Comparison of ENCODE assay signal across 8 cellular contexts in genomic region chr7:47979832-47980181, GRCh38. TPM values are rescaled to one million over a fixed set of nuclear protein-coding genes. Genes with fewer than 3 reads are reported as not detected.
DNase-seq lines count a peak whose midpoint lies in the region; ATAC-seq and TF ChIP-seq lines count a peak whose summit lies in the region.

No MANE protein-coding gene starts in this region.

- H3K79me1 ChIP-seq in mesendoderm (ENCODE audit: low read length), result peaks cover 9% of the 10 kb centered on the region

- H3K79me2 ChIP-seq in mesendoderm (ENCODE audit: control insufficient read depth, insufficient read depth, low read length), result peaks cover 10% of the 10 kb centered on the region

- WGBS in heart left ventricle, 4 donors, result 34 to 40% (median 36%) methylated on average over 7 of the region's 7 CpGs
- WGBS in mesendoderm (ENCODE audit: extremely low coverage, insufficient coverage, low lambda C conversion rate), result no CpG with 5 or more reads among the region's 7 CpGs
- 42 to 45% methylated on average over 7 of the region's 7 CpGs for WGBS in upper lobe of left lung, 2 donors

- H3K4ac ChIP-seq in mesendoderm (ENCODE audit: low read depth, low read length), result no peak overlapping the region

- no peak overlapping the region for H2BK15ac ChIP-seq in mesendoderm (replicated peaks; ENCODE audit: low read depth)

- H2BK120ac ChIP-seq in mesendoderm (ENCODE audit: low read depth, low read length), result no peak overlapping the region

- H3K36me3 ChIP-seq in heart left ventricle (peaks cover 0 to 36% (median 34%) of the 10 kb centered on the region in 9 donors), mesendoderm (ENCODE audit: control insufficient read depth, insufficient read depth, low read length) (peaks cover 6% of the 10 kb centered on the region), upper lobe of left lung (peaks cover 21 to 37% (median 30%) of the 10 kb centered on the region in 4 donors)

- TF ChIP-seq POLR2A in heart left ventricle (IDR thresholded peaks at IDR 0.05), result no peak
- TF ChIP-seq POLR2A in upper lobe of left lung (IDR thresholded peaks at IDR 0.05), result no peak

- H4K5ac ChIP-seq in mesendoderm (ENCODE audit: low read length), result no peak overlapping the region

- H3K18ac ChIP-seq in mesendoderm (ENCODE audit: low read length), result no peak overlapping the region

- H3K9me3 ChIP-seq in heart left ventricle, result no peaks in the 10 kb centered on the region
- no peaks in the 10 kb centered on the region for H3K9me3 ChIP-seq in upper lobe of left lung

- TF ChIP-seq CTCF in heart left ventricle (IDR thresholded peaks at IDR 0.05) (no peak), brain (conservative IDR thresholded peaks at IDR 0.05) (no peak), upper lobe of left lung (IDR thresholded peaks at IDR 0.05) (no peak)

- ATAC-seq in heart left ventricle (no peak), Right ventricle myocardium inferior (no peak), upper lobe of left lung (ENCODE audit: low FRiP score in 2 of 2) (no peak)

- no peaks in the 10 kb centered on the region for H3K27me3 ChIP-seq in heart left ventricle
- H3K27me3 ChIP-seq in mesendoderm (ENCODE audit: insufficient read depth, low read length, poor library complexity), result no peaks in the 10 kb centered on the region
- H3K27me3 ChIP-seq in upper lobe of left lung, result no peaks in the 10 kb centered on the region

- no peaks in the 10 kb centered on the region for H3K27me3 Mint-ChIP-seq in brain

- no peaks in the 10 kb centered on the region for H3K9me3 Mint-ChIP-seq in brain

- H3K4me1 ChIP-seq in heart left ventricle, result peaks cover 3 to 20% (median 11%) of the 10 kb centered on the region in 12 donors
- H3K4me1 ChIP-seq in mesendoderm (ENCODE audit: control insufficient read depth, low read depth, low read length), result peaks cover 3% of the 10 kb centered on the region
- H3K4me1 ChIP-seq in upper lobe of left lung, result peaks cover 7 to 10% (median 10%) of the 10 kb centered on the region in 4 donors

- H3K4me3 ChIP-seq in heart left ventricle (peak overlapping the region; percentile 61 to 90 (median 70)), mesendoderm (ENCODE audit: low read length) (no peak overlapping the region), upper lobe of left lung (peak overlapping the region in 3 of 4 donors; percentile 57 to 67 (median 61))

- H3K23ac ChIP-seq in mesendoderm (ENCODE audit: low read length), result no peak overlapping the region

- DNase-seq in heart left ventricle (no peak), Right ventricle myocardium inferior (ENCODE audit: missing footprints) (no peak), mesendoderm (no peak), upper lobe of left lung (no peak), T1000 (lab: John Stamatoyannopoulos, UW) (no peak), HuH-7 (ENCODE audit: low spot score) (no peak), NCI-H1105 (lab: John Stamatoyannopoulos, UW) (no peak)

- peaks cover 26% of the 10 kb centered on the region for H3K4me1 Mint-ChIP-seq in brain

- peaks cover 29% of the 10 kb centered on the region for H3K36me3 Mint-ChIP-seq in brain

- no peak overlapping the region for H3K4me2 ChIP-seq in mesendoderm (ENCODE audit: low read length)

- no peak overlapping the region for H2AK5ac ChIP-seq in mesendoderm (ENCODE audit: low read length)

- no peak overlapping the region for H2BK5ac ChIP-seq in mesendoderm (ENCODE audit: low read length)

- no peak overlapping the region for H4K8ac ChIP-seq in mesendoderm (ENCODE audit: low read depth, low read length)

- peak overlapping the region; percentile 67 to 90 (median 86) for H3K27ac ChIP-seq in heart left ventricle
- H3K27ac ChIP-seq in mesendoderm (ENCODE audit: low read depth, low read length), result no peak overlapping the region
- peak overlapping the region; percentile 84 to 90 (median 90) for H3K27ac ChIP-seq in upper lobe of left lung

- peak overlapping the region in 3 of 5 experiments; percentile 82 to 99 (median 96) for H3K27ac Mint-ChIP-seq in brain

- H3K9ac ChIP-seq in mesendoderm (ENCODE audit: low read length), result no peak overlapping the region

- peak overlapping the region; percentile 88 to 99 (median 90) for H3K4me3 Mint-ChIP-seq in brain

- H3K56ac ChIP-seq in mesendoderm (ENCODE audit: low read length), result peak overlapping the region; percentile 0

- intact Hi-C loops in heart left ventricle (cut with DNase I), result loop anchor here in 4 of 10 donors (5.0 kb wide), 3 partner anchors 38 to 112 kb away; partner anchors contain the start of gene UPP1 (in 2 of the 4)
- intact Hi-C loops in Right ventricle myocardium inferior (cut with DNase I), result loop anchor here (5.0 kb wide), 1 partner anchor 107 kb away; the partner anchor contains the start of gene UPP1

- no peak for TF ChIP-seq EP300 in upper lobe of left lung (IDR thresholded peaks at IDR 0.05)

RNA-seq across cellular contexts. Expression of gene HUS1, which starts 0.4 kb away (rescaled TPM):
- total RNA-seq in heart left ventricle (10 to 100 TPM; 21.9 to 43.3 (median 27.5) TPM), Right ventricle myocardium inferior (29.6 TPM), upper lobe of left lung (10 to 100 TPM; 24.2 to 38.8 (median 26.7) TPM)
- polyA plus RNA-seq in heart left ventricle (10 to 100 TPM; 10.9 to 20.0 TPM), brain (ENCODE audit: insufficient read depth, low read depth, low replicate concordance) (9.7 TPM)
- polyA plus RNA-seq in mesendoderm (2013, experiment 1 of 2), result 24.9 TPM
- 25.9 TPM for polyA plus RNA-seq in mesendoderm (2013, experiment 2 of 2)

RNA-seq across cellular contexts. Expression of gene PKD1L1, which starts 31.5 kb away (rescaled TPM):
- total RNA-seq in heart left ventricle (1 to 10 TPM; 1.1 to 3.7 (median 2.5) TPM), Right ventricle myocardium inferior (1.3 TPM), upper lobe of left lung (1 to 10 TPM in 2 of 6 donors, under 1 TPM in 4; 0.46 to 4.8 (median 0.75) TPM)
- polyA plus RNA-seq in heart left ventricle (1 to 10 TPM; 1.3 to 2.1 TPM), brain (ENCODE audit: insufficient read depth, low read depth, low replicate concordance) (not detected)
- 0.06 TPM for polyA plus RNA-seq in mesendoderm (2013, experiment 1 of 2)
- polyA plus RNA-seq in mesendoderm (2013, experiment 2 of 2), result 0.07 TPM

RNA-seq across cellular contexts. Expression of gene SUN3, which starts 49.1 kb away (rescaled TPM):
- total RNA-seq in heart left ventricle (not detected), Right ventricle myocardium inferior (not detected), upper lobe of left lung (not detected)
- polyA plus RNA-seq in heart left ventricle (not detected), brain (ENCODE audit: insufficient read depth, low read depth, low replicate concordance) (not detected)
- polyA plus RNA-seq in mesendoderm (2013, experiment 1 of 2), result 0.13 TPM
- polyA plus RNA-seq in mesendoderm (2013, experiment 2 of 2), result 0.10 TPM

RNA-seq across cellular contexts. Expression of gene C7orf57, which starts 55.5 kb away (rescaled TPM):
- under 1 TPM in 1 of 9 donors, not detected in 8; 0.27 TPM for total RNA-seq in heart left ventricle
- under 1 TPM in 1 of 2 donors, not detected in 1; 0.03 TPM for polyA plus RNA-seq in heart left ventricle
- not detected for total RNA-seq in Right ventricle myocardium inferior
- not detected for polyA plus RNA-seq in brain (ENCODE audit: insufficient read depth, low read depth, low replicate concordance)
- 0.20 TPM for polyA plus RNA-seq in mesendoderm (2013, experiment 1 of 2)
- polyA plus RNA-seq in mesendoderm (2013, experiment 2 of 2), result 0.22 TPM
- total RNA-seq in upper lobe of left lung, result 10 to 100 TPM in 2 of 6 donors, 1 to 10 TPM in 2, under 1 TPM in 2; 0.29 to 15.5 (median 1.9) TPM
